Comparison of ENCODE assay signal across 19 cellular contexts in genomic region chr5:143976055-143976454, GRCh38.
"Had no signal": no experiment of that assay in that cellular context is flagged by ENCODE, and none has a peak within 500 bp of the region (broad histone marks: within the 10 kb centered on the region; RNA-seq: fewer than 3 reads in every experiment).

No MANE protein-coding gene starts in this region.

- H3K27ac ChIP-seq: lower lobe of right lung, psoas muscle, spleen, suprapubic skin had no signal

- H3K4me3 ChIP-seq: lower lobe of right lung, psoas muscle, spleen, suprapubic skin had no signal

- H3K27me3 ChIP-seq: spleen, suprapubic skin had no signal

- H3K27ac Mint-ChIP-seq: activated naive CD8-positive, alpha-beta T cell treated with anti-CD3 and anti-CD28 coated beads, Interleukin-2, amount 10 ng/mL, durations not matched to agents 7 days and 5 days; activated T-helper 1 cell treated with anti-CD3 and anti-CD28 coated beads, Interleukin-12 subunit alpha, Interleukin-12 subunit beta, Interleukin-2, Interleukin-4 antibody, amounts not matched to agents 30 ng/mL and 10 ng/mL and 1 ng/mL, durations not matched to agents 14 hours and 24 hours and 36 hours; effector memory CD8-positive, alpha-beta T cell; stimulated activated naive CD8-positive, alpha-beta T cell treated with anti-CD3 and anti-CD28 coated beads, Interleukin-15, Interleukin-2, amounts not matched to agents 100 ng/mL and 50 ng/mL, for 24 hours had no signal

- DNase-seq: activated naive CD8-positive, alpha-beta T cell treated with anti-CD3 and anti-CD28 coated beads, Interleukin-2, amount 10 ng/mL, durations not matched to agents 7 days and 5 days; aorta; dermis blood vessel endothelial cell; effector memory CD8-positive, alpha-beta T cell; hypothalamus; left cardiac atrium; lower lobe of right lung; midbrain; psoas muscle; spleen; T-helper 1 cell; T1000; trophoblast cell had no signal

- H3K9me3 Mint-ChIP-seq: activated T-helper 1 cell treated with anti-CD3 and anti-CD28 coated beads, Interleukin-12 subunit alpha, Interleukin-12 subunit beta, Interleukin-2, Interleukin-4 antibody, amounts not matched to agents 30 ng/mL and 10 ng/mL and 1 ng/mL, durations not matched to agents 14 hours and 24 hours and 36 hours; effector memory CD8-positive, alpha-beta T cell; neural crest cell; stimulated activated naive CD8-positive, alpha-beta T cell treated with anti-CD3 and anti-CD28 coated beads, Interleukin-15, Interleukin-2, amounts not matched to agents 100 ng/mL and 50 ng/mL, for 24 hours had no signal

- H3K36me3 Mint-ChIP-seq: activated naive CD8-positive, alpha-beta T cell treated with anti-CD3 and anti-CD28 coated beads, Interleukin-2, amount 10 ng/mL, durations not matched to agents 7 days and 5 days had no signal

- H3K4me1 ChIP-seq: lower lobe of right lung, psoas muscle, spleen, suprapubic skin had no signal

- H3K4me3 Mint-ChIP-seq: activated naive CD8-positive, alpha-beta T cell treated with anti-CD3 and anti-CD28 coated beads, Interleukin-2, amount 10 ng/mL, durations not matched to agents 7 days and 5 days; activated T-helper 1 cell treated with anti-CD3 and anti-CD28 coated beads, Interleukin-12 subunit alpha, Interleukin-12 subunit beta, Interleukin-2, Interleukin-4 antibody, amounts not matched to agents 30 ng/mL and 10 ng/mL and 1 ng/mL, durations not matched to agents 14 hours and 24 hours and 36 hours; effector memory CD8-positive, alpha-beta T cell; neural crest cell; stimulated activated naive CD8-positive, alpha-beta T cell treated with anti-CD3 and anti-CD28 coated beads, Interleukin-15, Interleukin-2, amounts not matched to agents 100 ng/mL and 50 ng/mL, for 24 hours had no signal

- H3K9me3 ChIP-seq: lower lobe of right lung, psoas muscle, spleen, suprapubic skin had no signal

- H3K4me1 Mint-ChIP-seq: activated naive CD8-positive, alpha-beta T cell treated with anti-CD3 and anti-CD28 coated beads, Interleukin-2, amount 10 ng/mL, durations not matched to agents 7 days and 5 days; neural crest cell had no signal

- ATAC-seq: activated CD4-positive, CD25-positive, alpha-beta regulatory T cell treated with anti-CD3 and anti-CD28 coated beads, Interleukin-2, amount 50 U/mL, for 24 hours; effector memory CD8-positive, alpha-beta T cell; left cardiac atrium; lower lobe of right lung; psoas muscle; sciatic nerve had no signal

- H3K36me3 ChIP-seq: lower lobe of right lung, spleen, suprapubic skin had no signal
